Comparison of ENCODE assay signal across 14 cellular contexts in the genomic region with DNA sequence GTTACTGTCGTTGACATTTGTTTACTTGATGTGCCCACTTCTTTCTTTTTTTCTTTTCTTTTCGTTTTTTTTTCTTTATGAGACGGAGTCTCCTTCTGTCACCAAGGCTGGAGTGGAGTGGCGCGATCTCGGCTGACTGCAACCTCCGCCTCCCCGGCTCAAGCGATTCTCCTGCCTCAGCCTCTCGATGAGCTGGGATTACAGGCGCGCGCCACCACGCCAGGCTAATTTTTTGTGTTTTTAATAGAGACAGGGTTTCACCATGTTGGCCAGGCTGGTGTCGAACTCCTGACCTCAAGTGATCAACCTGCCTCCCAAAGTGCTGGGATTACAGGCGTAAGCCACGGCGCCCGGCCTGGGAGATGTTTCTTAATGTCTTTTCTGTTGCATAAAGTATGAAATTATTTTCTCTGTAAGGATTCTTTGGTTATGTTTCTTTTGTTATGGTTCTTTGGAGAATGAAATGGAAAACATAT. TPM values are rescaled to one million over a fixed set of nuclear protein-coding genes. Genes with fewer than 3 reads are reported as not detected.
DNase-seq lines count a peak whose midpoint lies in the region; ATAC-seq and TF ChIP-seq lines count a peak whose summit lies in the region.
"Had no signal": no experiment of that assay in that cellular context is flagged by ENCODE, and none has a peak within 500 bp of the region (broad histone marks: within the 10 kb centered on the region; RNA-seq: fewer than 3 reads in every experiment).

No MANE protein-coding gene starts in this region.

- no peak overlapping the region for H3K27ac Mint-ChIP-seq in nephron progenitor cell

- 17 to 30% (median 27%) methylated on average over 19 of the region's 19 CpGs for WGBS in ovary, 3 donors

- no peak for TF ChIP-seq CTCF in brain microvascular endothelial cell (IDR thresholded peaks at IDR 0.05; ENCODE audit: low read depth, low read length, missing control alignments)
- TF ChIP-seq CTCF in nephron progenitor cell (IDR thresholded peaks at IDR 0.05): no peak
- no peak for TF ChIP-seq CTCF in ovary (IDR thresholded peaks at IDR 0.05)

- no peak for ATAC-seq in GM18907 (IDR thresholded peaks at IDR 0.05; ENCODE audit: unreplicated experiment)
- no peak for ATAC-seq in HG03565 (IDR thresholded peaks at IDR 0.05; ENCODE audit: unreplicated experiment)
- ATAC-seq: heart left ventricle had no signal

- H3K4me1 Mint-ChIP-seq in nephron progenitor cell: no peaks in the 10 kb centered on the region

- H3K36me3 ChIP-seq in HUES6 (ENCODE audit: control insufficient read depth, insufficient read depth, low read length) (no peaks in the 10 kb centered on the region), brain microvascular endothelial cell (replicated peaks) (no peaks in the 10 kb centered on the region), ovary (no peaks in the 10 kb centered on the region)
- H3K36me3 ChIP-seq: colonic mucosa, heart left ventricle had no signal

- no peaks in the 10 kb centered on the region; the same call in 1 of the 2 replicates for H3K4me1 ChIP-seq in HUES6 (ENCODE audit: control insufficient read depth, insufficient read depth, low read length)
- no peaks in the 10 kb centered on the region for H3K4me1 ChIP-seq in ovary (ENCODE audit: insufficient read depth)
- H3K4me1 ChIP-seq: colonic mucosa, heart left ventricle had no signal

- peak overlapping the region; percentile 93 for H3K4me3 Mint-ChIP-seq in nephron progenitor cell

- peak overlapping the region; percentile 51 for H3K9ac ChIP-seq in HUES6 (ENCODE audit: low read length)

- H3K9me3 Mint-ChIP-seq in nephron progenitor cell: peaks cover 13% of the 10 kb centered on the region

- H3K27me3 ChIP-seq in HUES6 (ENCODE audit: control insufficient read depth, insufficient read depth, low read length): no peaks in the 10 kb centered on the region
- H3K27me3 ChIP-seq in brain microvascular endothelial cell (replicated peaks): no peaks in the 10 kb centered on the region
- H3K27me3 ChIP-seq in ovary: no peaks in the 10 kb centered on the region
- H3K27me3 ChIP-seq: colonic mucosa had no signal

- DNase-seq in Daoy (ENCODE audit: low read depth) (peak; percentile 56), brain microvascular endothelial cell (peak; percentile 23), nephron progenitor cell (peak; percentile 18), HuH-7.5 (ENCODE audit: low spot score) (no peak), ovary (no peak)
- DNase-seq: activated T-cell treated with anti-CD3 and anti-CD28 coated beads for 4 hours, colonic mucosa, DMS53, heart left ventricle had no signal

- no peak for TF ChIP-seq POLR2A in ovary (IDR thresholded peaks at IDR 0.05)

- no peak for TF ChIP-seq EP300 in ovary (IDR thresholded peaks at IDR 0.05)

- H3K27ac ChIP-seq in HUES6 (ENCODE audit: low read depth, low read length): no peak overlapping the region
- no peak overlapping the region for H3K27ac ChIP-seq in brain microvascular endothelial cell
- H3K27ac ChIP-seq in ovary: no peak overlapping the region
- H3K27ac ChIP-seq: colonic mucosa, heart left ventricle had no signal

- H3K4me3 ChIP-seq in HUES6 (ENCODE audit: low read depth, low read length) (peak overlapping the region; percentile 82), brain microvascular endothelial cell (ENCODE audit: low read depth, low read length) (peak overlapping the region; percentile 44), ovary (no peak overlapping the region)
- H3K4me3 ChIP-seq: heart left ventricle had no signal

- intact Hi-C loops in ovary (cut with DNase I): no loop called here

- H3K36me3 Mint-ChIP-seq in nephron progenitor cell (ENCODE audit: low read depth): peaks cover 4% of the 10 kb centered on the region

- no peaks in the 10 kb centered on the region for H3K9me3 ChIP-seq in HUES6 (ENCODE audit: control insufficient read depth, insufficient read depth, low read depth, low read length)
- peaks cover 0 to 3% of the 10 kb centered on the region in 2 donors for H3K9me3 ChIP-seq in ovary
- H3K9me3 ChIP-seq: colonic mucosa had no signal

- in situ Hi-C loops in brain microvascular endothelial cell (cut with HindIII; ENCODE audit: low pct_ligation_motif_present, low sequenced_read_pairs): no loop called here

- H3K27me3 Mint-ChIP-seq in nephron progenitor cell (ENCODE audit: low read depth, poor library complexity): peaks cover 25% of the 10 kb centered on the region

RNA-seq across cellular contexts. Expression of gene PRSS16, which starts 33.3 kb away (rescaled TPM):
- 4.3 and 8.2 TPM in 2 replicates for total RNA-seq in Daoy (2014; rRNA removed; shearing (Covaris generic))
- total RNA-seq in ovary: 10 to 100 TPM in 1 of 7 donors, 1 to 10 TPM in 6; 1.7 to 16.9 (median 3.2) TPM
- polyA plus RNA-seq in ovary: 1 to 10 TPM; 2.8 to 3.5 TPM
- total RNA-seq: LHCN-M2, myocyte had no signal
- polyA plus RNA-seq: heart left ventricle had no signal

Comparison
In these comparisons a context has a peak if more than half of its experiments do, and no peak if none do; other contexts are left out.
1. DNase-seq: peak in Daoy (single experiment), brain microvascular endothelial cell (single experiment) and nephron progenitor cell (single experiment); none in HuH-7.5 (single experiment) and ovary (0 of 5).